Comparison of ENCODE assay signal across 8 cellular contexts in genomic region chr14:93184391-93185332, GRCh38. TPM values are rescaled to one million over a fixed set of nuclear protein-coding genes. Genes with fewer than 3 reads are reported as not detected.
DNase-seq lines count a peak whose midpoint lies in the region; ATAC-seq and TF ChIP-seq lines count a peak whose summit lies in the region.

Gene LYSET, plus strand, starts transcription at chr14:93185317. Its CDS starts 89 bp downstream, at chr14:93185406.
Gene MOAP1, minus strand, starts transcription at chr14:93184897. Its CDS starts 655 bp downstream, at chr14:93184242.

- dilution Hi-C loops in IMR-90 (cut with HindIII; ENCODE audit: low sequenced_read_pairs, unreplicated experiment) = no loop called here

- peak within 1 kb of the TSS; percentile 42; the same call in 1 of the 2 replicates for H4K5ac ChIP-seq in IMR-90 (ENCODE audit: low read depth, low read length)

- H3K14ac ChIP-seq in IMR-90 (replicated peaks; ENCODE audit: low read depth, low read length) = peak within 1 kb of the TSS; percentile 20; the same call in 1 of the 2 replicates

- H3K4me3 ChIP-seq in DND-41 (ENCODE audit: low read depth in 1 of 2, low read length in 2 of 2) = peak within 1 kb of the TSS; percentile 85 to 99
- peak within 1 kb of the TSS; percentile 99 for H3K4me3 ChIP-seq in IMR-90 (ENCODE audit: insufficient read depth, low read depth, low read length)
- H3K4me3 ChIP-seq in neural progenitor cell = peak within 1 kb of the TSS; percentile 100

- H2AFZ ChIP-seq in DND-41 (ENCODE audit: low read depth, low read length) = peak within 1 kb of the TSS; percentile 95
- peak within 1 kb of the TSS; percentile 99 for H2AFZ ChIP-seq in IMR-90 (replicated peaks; ENCODE audit: low read length, poor library complexity)
- H2AFZ ChIP-seq in neural progenitor cell (replicated peaks) = peak within 1 kb of the TSS; percentile 100

- no peaks in the 10 kb centered on the region for H3K9me3 ChIP-seq in DND-41 (ENCODE audit: insufficient read depth, low read length, severe bottlenecking)
- no peaks in the 10 kb centered on the region for H3K9me3 ChIP-seq in IMR-90 (ENCODE audit: control insufficient read depth, insufficient read depth, low read length)
- H3K9me3 ChIP-seq in neural progenitor cell (ENCODE audit: low read depth) = no peaks in the 10 kb centered on the region

- H3K23ac ChIP-seq in IMR-90 (ENCODE audit: low read depth, low read length) = peak within 1 kb of the TSS; percentile 72

- no peak within 1 kb of the TSS for H2AK5ac ChIP-seq in IMR-90 (ENCODE audit: low read depth, low read length)

- H3K56ac ChIP-seq in IMR-90 (ENCODE audit: extremely low read depth, insufficient read depth, low read length) = no peak within 1 kb of the TSS; the same call in 1 of the 2 replicates

- peaks cover 28% of the 10 kb centered on the region for H3K4me1 Mint-ChIP-seq in activated T-helper 2 cell treated with anti-CD3 and anti-CD28 coated beads, Interferon-gamma antibody, Interleukin-2, Interleukin-4, amounts not matched to agents 10 μg/mL and 5 μg/mL and 100 μg/mL, durations not matched to agents 14 hours and 24 hours and 36 hours (ENCODE audit: low read depth)
- H3K4me1 Mint-ChIP-seq in neural progenitor cell = peaks cover 20% of the 10 kb centered on the region

- H3F3A ChIP-seq in neural progenitor cell (ENCODE audit: low read depth) = peaks cover 22% of the 10 kb centered on the region

- no peaks in the 10 kb centered on the region for H3K27me3 Mint-ChIP-seq in activated T-helper 2 cell treated with anti-CD3 and anti-CD28 coated beads, Interferon-gamma antibody, Interleukin-2, Interleukin-4, amounts not matched to agents 10 μg/mL and 5 μg/mL and 100 μg/mL, durations not matched to agents 14 hours and 24 hours and 36 hours (ENCODE audit: low read depth)
- H3K27me3 Mint-ChIP-seq in neural progenitor cell (ENCODE audit: insufficient read depth, low read depth) = peaks cover 2% of the 10 kb centered on the region

- TF ChIP-seq POLR2A in IMR-90 (IDR thresholded peaks at IDR 0.05; ENCODE audit: low read depth, low read length) = peak; percentile 87

- POLR2A ChIA-PET in IMR-90 (lab: Charles Lee; ENCODE audit: unreplicated experiment) = no interaction called here

- H2BK5ac ChIP-seq in IMR-90 (ENCODE audit: low read depth, low read length, poor library complexity, severe bottlenecking) = peak within 1 kb of the TSS; percentile 72

- no peak within 1 kb of the TSS for H2BK20ac ChIP-seq in IMR-90 (ENCODE audit: low read depth, low read length)

- peak within 1 kb of the TSS; percentile 88 for H2AK9ac ChIP-seq in IMR-90 (replicated peaks; ENCODE audit: low read depth, low read length, poor library complexity)

- no peaks in the 10 kb centered on the region; the same call in 1 of the 2 replicates for H3K9me1 ChIP-seq in IMR-90 (ENCODE audit: insufficient read depth, low read length)

- H3K4me2 ChIP-seq in DND-41 (ENCODE audit: insufficient read depth, low read length) (peak within 1 kb of the TSS; percentile 83), IMR-90 (ENCODE audit: low read depth, low read length) (peak within 1 kb of the TSS; percentile 99), neural progenitor cell (peak within 1 kb of the TSS; percentile 99)

- peak within 1 kb of the TSS; percentile 55 for H3K4ac ChIP-seq in IMR-90 (ENCODE audit: low read depth, low read length)

- ATAC-seq in DND-41 (ENCODE audit: insufficient read depth, low read depth) = peak; percentile 85
- ATAC-seq in GM21528 (IDR thresholded peaks at IDR 0.05; ENCODE audit: low FRiP score, unreplicated experiment) = peak; percentile 82
- ATAC-seq in IMR-90 (ENCODE audit: low read depth) = peak; percentile 90

- H3K79me2 ChIP-seq in DND-41 (ENCODE audit: insufficient read depth, low read length) (peaks cover 50% of the 10 kb centered on the region), neural progenitor cell (ENCODE audit: low read depth) (peaks cover 30% of the 10 kb centered on the region)

- peaks cover 25% of the 10 kb centered on the region for H3K4me1 ChIP-seq in DND-41 (ENCODE audit: insufficient read depth, low read length)
- no peaks in the 10 kb centered on the region for H3K4me1 ChIP-seq in IMR-90 (ENCODE audit: control insufficient read depth, insufficient read depth, low read length)
- peaks cover 6% of the 10 kb centered on the region for H3K4me1 ChIP-seq in neural progenitor cell

- peaks cover 32% of the 10 kb centered on the region for H4K20me1 ChIP-seq in DND-41 (ENCODE audit: insufficient read depth, low read length)
- H4K20me1 ChIP-seq in IMR-90 (ENCODE audit: insufficient read depth, low read length) = no peaks in the 10 kb centered on the region; the same call in 1 of the 2 replicates
- peaks cover 27% of the 10 kb centered on the region for H4K20me1 ChIP-seq in neural progenitor cell (ENCODE audit: low read depth)

- H3K27ac ChIP-seq in DND-41 (ENCODE audit: low read length) = peak within 1 kb of the TSS; percentile 96
- H3K27ac ChIP-seq in IMR-90 (ENCODE audit: insufficient read depth, low read length) = peak within 1 kb of the TSS; percentile 74
- peak within 1 kb of the TSS; percentile 68 for H3K27ac ChIP-seq in neural progenitor cell

- H2BK120ac ChIP-seq in IMR-90 (ENCODE audit: low read depth, low read length) = no peak within 1 kb of the TSS

- H3K27me3 ChIP-seq in DND-41 (ENCODE audit: insufficient read depth, low read length, poor library complexity) (no peaks in the 10 kb centered on the region), IMR-90 (ENCODE audit: control insufficient read depth, insufficient read depth, low read length) (no peaks in the 10 kb centered on the region), neural progenitor cell (no peaks in the 10 kb centered on the region)

- H3K18ac ChIP-seq in IMR-90 (ENCODE audit: low read depth, low read length) = 0 out of 2 replicates have a peak within 1 kb of the TSS, but pooled peaks have one; percentile 21

- no peaks in the 10 kb centered on the region for H3K9me3 Mint-ChIP-seq in activated T-helper 2 cell treated with anti-CD3 and anti-CD28 coated beads, Interferon-gamma antibody, Interleukin-2, Interleukin-4, amounts not matched to agents 10 μg/mL and 5 μg/mL and 100 μg/mL, durations not matched to agents 14 hours and 24 hours and 36 hours
- H3K9me3 Mint-ChIP-seq in neural progenitor cell = no peaks in the 10 kb centered on the region

- peak within 1 kb of the TSS; percentile 23 to 49; a peak in 3 of 4 replicates for H4K8ac ChIP-seq in IMR-90 (ENCODE audit: low read depth in 2 of 2, low read length in 2 of 2)

- H3K79me1 ChIP-seq in IMR-90 (ENCODE audit: low read depth in 1 of 2, low read length in 2 of 2) = peaks cover 16 to 33% of the 10 kb centered on the region in 2 experiments

- DNase-seq in DND-41 (peak; percentile 91), IMR-90 (peak; percentile 79), RPMI7951 (ENCODE audit: low read depth) (peak; percentile 81), fibroblast of the conjunctiva (ENCODE audit: low read depth) (peak; percentile 45), neural progenitor cell (ENCODE audit: low spot score) (peak; percentile 95), stromal cell of bone marrow (ENCODE audit: low read depth) (peak; percentile 64)
- peak; percentile 88 for DNase-seq in activated T-helper 2 cell treated with anti-CD3 and anti-CD28 coated beads, Interferon-gamma antibody, Interleukin-2, Interleukin-4, amounts not matched to agents 10 μg/mL and 5 μg/mL and 100 μg/mL, durations not matched to agents 14 hours and 24 hours and 36 hours (ENCODE audit: low spot score)

- H2BK15ac ChIP-seq in IMR-90 (ENCODE audit: low read depth, low read length) = no peak within 1 kb of the TSS

- no peak for TF ChIP-seq RAD21 in IMR-90 (IDR thresholded peaks at IDR 0.05; ENCODE audit: low read length)

- CTCF ChIA-PET in IMR-90 (lab: Yijun Ruan, JAX) = interaction anchor here (0.6 to 1.4 kb wide), 4 partner anchors 22 to 959 kb away, joined by 3 to 4 read pairs (median 3); partner anchors contain the start of gene GON7

- peak within 1 kb of the TSS; percentile 93 for H3K4me3 Mint-ChIP-seq in activated T-helper 2 cell treated with anti-CD3 and anti-CD28 coated beads, Interferon-gamma antibody, Interleukin-2, Interleukin-4, amounts not matched to agents 10 μg/mL and 5 μg/mL and 100 μg/mL, durations not matched to agents 14 hours and 24 hours and 36 hours (ENCODE audit: low read depth)
- H3K4me3 Mint-ChIP-seq in neural progenitor cell = peak within 1 kb of the TSS; percentile 94

- peak; percentile 47 for TF ChIP-seq CTCF in DND-41 (IDR thresholded peaks at IDR 0.05; ENCODE audit: borderline replicate concordance, extremely low read depth, low read length, poor library complexity, severe bottlenecking)
- peak; percentile 14; the same call in 1 of the 2 replicates for TF ChIP-seq CTCF in IMR-90 (conservative IDR thresholded peaks at IDR 0.05; ENCODE audit: low read depth, low read length)
- peak; percentile 55 for TF ChIP-seq CTCF in neural progenitor cell (IDR thresholded peaks at IDR 0.05)

- BruUV-seq in IMR-90 (replicated peaks; lab: Mats Ljungman, UMichigan) = no TSS peak

- peak within 1 kb of the TSS; percentile 99 for H3K9ac ChIP-seq in DND-41 (ENCODE audit: low read depth, low read length)
- peak within 1 kb of the TSS; percentile 88 for H3K9ac ChIP-seq in IMR-90 (ENCODE audit: low read depth, low read length)
- H3K9ac ChIP-seq in neural progenitor cell = peak within 1 kb of the TSS; percentile 91

- intact Hi-C loops in IMR-90 (cut with micrococcal nuclease) = loop anchor here (1.0 kb wide), 2 partner anchors 69 to 149 kb away; partner anchors contain the start of genes BTBD7 and ITPK1
- intact Hi-C loops in activated T-helper 2 cell treated with anti-CD3 and anti-CD28 coated beads, Interferon-gamma antibody, Interleukin-2, Interleukin-4, amounts not matched to agents 10 μg/mL and 5 μg/mL and 100 μg/mL, durations not matched to agents 14 hours and 24 hours and 36 hours (cut with micrococcal nuclease) = loop anchor here (1.0 to 2.0 kb wide), 2 partner anchors 22 to 70 kb away; partner anchors contain the start of gene ITPK1

- H3K27ac Mint-ChIP-seq in activated T-helper 2 cell treated with anti-CD3 and anti-CD28 coated beads, Interferon-gamma antibody, Interleukin-2, Interleukin-4, amounts not matched to agents 10 μg/mL and 5 μg/mL and 100 μg/mL, durations not matched to agents 14 hours and 24 hours and 36 hours = peak within 1 kb of the TSS; percentile 89
- H3K27ac Mint-ChIP-seq in neural progenitor cell = peak within 1 kb of the TSS; percentile 74

- WGBS in IMR-90 (ENCODE audit: extremely low coverage in 2 of 2, insufficient read length in 1 of 2), 2 experiments = 0% methylated on average over 63 of the region's 122 CpGs; no CpG with 5 or more reads in 1 of the 2 experiments

- peak within 1 kb of the TSS; percentile 39; the same call in 1 of the 2 replicates for H4K91ac ChIP-seq in IMR-90 (ENCODE audit: insufficient read depth, low read depth, low read length)

- in situ Hi-C loops in IMR-90 (cut with MboI; ENCODE audit: low sequenced_read_pairs) = no loop called here

- H3K36me3 Mint-ChIP-seq in activated T-helper 2 cell treated with anti-CD3 and anti-CD28 coated beads, Interferon-gamma antibody, Interleukin-2, Interleukin-4, amounts not matched to agents 10 μg/mL and 5 μg/mL and 100 μg/mL, durations not matched to agents 14 hours and 24 hours and 36 hours (ENCODE audit: low read depth) = peaks cover 34% of the 10 kb centered on the region
- peaks cover 5% of the 10 kb centered on the region for H3K36me3 Mint-ChIP-seq in neural progenitor cell

- H3K36me3 ChIP-seq in DND-41 (ENCODE audit: insufficient read depth, low read length) (peaks cover 41% of the 10 kb centered on the region), IMR-90 (ENCODE audit: control insufficient read depth, insufficient read depth, low read length) (peaks cover 6% of the 10 kb centered on the region; the same call in 1 of the 2 replicates), neural progenitor cell (peaks cover 11% of the 10 kb centered on the region)

RNA-seq across cellular contexts. Expression of gene LYSET, which starts in this region (rescaled TPM):
- 8.3 and 10.2 TPM in 2 replicates for total RNA-seq in IMR-90 (2012; rRNA removed)
- polyA plus RNA-seq in IMR-90 (2012; rRNA removed) = 5.0 and 6.3 TPM in 2 replicates
- polyA plus RNA-seq in IMR-90 (2012; cell fraction: cytosol; rRNA removed) = 2.8 and 3.0 TPM in 2 replicates
- polyA plus RNA-seq in IMR-90 (2012; cell fraction: nucleus; rRNA removed; ENCODE audit: low replicate concordance) = 0.66 and 3.5 TPM in 2 replicates
- total RNA-seq in RPMI7951 (2014; rRNA removed; shearing (Covaris generic)) = 10.2 and 15.4 TPM in 2 replicates
- 12.2 and 13.4 TPM in 2 replicates for total RNA-seq in activated T-helper 2 cell treated with anti-CD3 and anti-CD28 coated beads, Interferon-gamma antibody, Interleukin-2, Interleukin-4, amounts not matched to agents 10 μg/mL and 5 μg/mL and 100 μg/mL, durations not matched to agents 14 hours and 24 hours and 36 hours
- total RNA-seq in neural progenitor cell (ENCODE audit: low replicate concordance) = 16.1 and 17.2 TPM in 2 replicates

RNA-seq across cellular contexts. Expression of gene MOAP1, which starts in this region (rescaled TPM):
- total RNA-seq in IMR-90 (2012; rRNA removed) = 9.9 and 12.8 TPM in 2 replicates
- 10.7 and 13.2 TPM in 2 replicates for polyA plus RNA-seq in IMR-90 (2012; rRNA removed)
- 6.7 and 9.3 TPM in 2 replicates for polyA plus RNA-seq in IMR-90 (2012; cell fraction: cytosol; rRNA removed)
- 6.1 and 21.1 TPM in 2 replicates for polyA plus RNA-seq in IMR-90 (2012; cell fraction: nucleus; rRNA removed; ENCODE audit: low replicate concordance)
- 6.5 and 9.3 TPM in 2 replicates for total RNA-seq in RPMI7951 (2014; rRNA removed; shearing (Covaris generic))
- 17.8 and 18.7 TPM in 2 replicates for total RNA-seq in activated T-helper 2 cell treated with anti-CD3 and anti-CD28 coated beads, Interferon-gamma antibody, Interleukin-2, Interleukin-4, amounts not matched to agents 10 μg/mL and 5 μg/mL and 100 μg/mL, durations not matched to agents 14 hours and 24 hours and 36 hours
- 26.9 and 34.6 TPM in 2 replicates for total RNA-seq in neural progenitor cell (ENCODE audit: low replicate concordance)

Comparison
In these comparisons a context has a peak if more than half of its experiments do, and no peak if none do; other contexts are left out.
1. Peak in every context shown above with its lines: DNase-seq, ATAC-seq, H3K4me3 ChIP-seq and H3K27ac ChIP-seq.
2. DNase-seq: peak in every context shown above with its lines; median percentile 95 in neural progenitor cell; 91 in DND-41; 88 in activated T-helper 2 cell treated with anti-CD3 and anti-CD28 coated beads, Interferon-gamma antibody, Interleukin-2, Interleukin-4, amounts not matched to agents 10 μg/mL and 5 μg/mL and 100 μg/mL, durations not matched to agents 14 hours and 24 hours and 36 hours; 81 in RPMI7951; 79 in IMR-90; 64 in stromal cell of bone marrow; 45 in fibroblast of the conjunctiva.